In the genomic region with DNA sequence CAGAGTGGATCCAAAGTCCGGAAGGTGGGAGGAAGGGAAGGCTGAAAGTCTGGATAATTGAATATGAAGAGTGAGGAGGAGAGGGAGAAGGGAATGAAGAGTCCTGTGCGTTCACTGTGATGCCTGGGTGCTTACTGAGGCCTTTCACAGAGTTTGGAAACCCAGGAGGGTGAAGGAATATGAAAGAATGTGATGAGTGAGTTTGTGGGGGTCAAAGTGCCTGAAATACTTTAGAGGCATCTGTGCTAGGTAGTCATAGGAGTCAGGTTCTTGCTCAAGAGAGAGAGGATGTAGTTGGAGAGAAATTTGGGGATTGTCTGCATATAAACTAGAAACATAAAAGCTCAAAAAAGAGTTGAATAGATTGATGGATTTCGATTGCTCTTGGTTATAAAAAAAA, we compare ENCODE assay signal across 22 cellular contexts. TPM values are rescaled to one million over a fixed set of nuclear protein-coding genes. Genes with fewer than 3 reads are reported as not detected.
"Had no signal": no experiment of that assay in that cellular context is flagged by ENCODE, and none has a peak within 500 bp of the region (broad histone marks: within the 10 kb centered on the region; RNA-seq: fewer than 3 reads in every experiment).

No MANE protein-coding gene starts in this region.

- H3K9me3 ChIP-seq: ascending aorta, pancreas, thyroid gland had no signal

- H3K36me3 ChIP-seq: pancreas had no signal

- H3K27me3 Mint-ChIP-seq: naive thymus-derived CD4-positive, alpha-beta T cell; stimulated activated memory B cell treated with anti-CD40 and anti-IgM and Interleukin-4, amounts not matched to agents 10 μg/mL and 1 μg/mL and 100 μg/mL, for 72 hours had no signal

- FAIRE-seq: bronchial epithelial cell, pancreas had no signal

- H3K27ac Mint-ChIP-seq: stimulated activated memory B cell treated with anti-CD40 and anti-IgM and Interleukin-4, amounts not matched to agents 10 μg/mL and 1 μg/mL and 100 μg/mL, for 72 hours had no signal

- DNase-seq: activated naive CD4-positive, alpha-beta T cell; erythroblast; foreskin melanocyte; mesendoderm; naive thymus-derived CD4-positive, alpha-beta T cell; pancreas; stimulated activated CD4-positive, alpha-beta T cell treated with anti-CD3 and anti-CD28 coated beads, Interleukin-4, amount 100 ng/mL, for 24 hours; T-helper 1 cell; T-helper 9 cell; thyroid gland had no signal

- H3K9me3 Mint-ChIP-seq: naive thymus-derived CD4-positive, alpha-beta T cell; stimulated activated memory B cell treated with anti-CD40 and anti-IgM and Interleukin-4, amounts not matched to agents 10 μg/mL and 1 μg/mL and 100 μg/mL, for 72 hours had no signal

- H3K27me3 ChIP-seq: ascending aorta, pancreas, thyroid gland had no signal

- H3K4me2 ChIP-seq: smooth muscle cell had no signal

- H3K4me3 ChIP-seq: ascending aorta, pancreas, smooth muscle cell, thyroid gland had no signal

- ATAC-seq: activated CD4-positive, CD25-positive, alpha-beta regulatory T cell treated with anti-CD3 and anti-CD28 coated beads, Interleukin-2, amount 50 U/mL, for 24 hours; naive thymus-derived CD4-positive, alpha-beta T cell; pancreas; sciatic nerve; stimulated activated memory B cell treated with anti-CD40 and anti-IgM and Interleukin-4, amounts not matched to agents 10 μg/mL and 1 μg/mL and 100 μg/mL, for 72 hours had no signal

- H3K27ac ChIP-seq: ascending aorta, pancreas, thyroid gland had no signal

- H3K4me1 ChIP-seq: ascending aorta, thyroid gland had no signal

- H3K4me3 Mint-ChIP-seq: naive thymus-derived CD4-positive, alpha-beta T cell; stimulated activated memory B cell treated with anti-CD40 and anti-IgM and Interleukin-4, amounts not matched to agents 10 μg/mL and 1 μg/mL and 100 μg/mL, for 72 hours had no signal

RNA-seq across cellular contexts. Expression of a gene that starts 20.7 kb away (rescaled TPM):
- total RNA-seq: ascending aorta; bronchial epithelial cell; chondrocyte; kidney epithelial cell; liver; mucosa of gallbladder; naive thymus-derived CD4-positive, alpha-beta T cell; pancreas; sciatic nerve; smooth muscle cell; subcutaneous adipose tissue; ureter had no signal
- polyA plus RNA-seq: liver; naive thymus-derived CD4-positive, alpha-beta T cell; pancreas; smooth muscle cell had no signal
